In the genomic region with DNA sequence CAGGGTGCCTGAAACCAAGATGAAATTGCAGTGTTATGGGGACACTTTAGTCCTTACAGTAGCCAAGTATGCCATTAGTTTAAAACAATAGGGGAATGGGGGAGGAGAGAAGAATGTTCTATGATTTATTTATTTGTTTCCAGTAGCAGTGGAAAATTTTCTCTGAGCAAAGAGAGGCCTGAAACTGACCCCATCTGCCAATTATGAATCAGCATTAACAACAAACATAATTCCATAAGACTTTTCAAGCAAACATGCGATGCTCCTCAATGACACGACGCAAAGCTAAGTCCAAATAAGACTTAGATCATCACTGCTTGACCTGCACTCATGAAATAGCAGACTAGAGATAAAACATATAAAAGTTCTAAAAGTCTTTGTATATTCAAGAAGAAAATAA, we compare ENCODE assay signal across 1 cellular context.
A peak's percentile ranks its signal among the peaks of the same experiment; 100 is the strongest.
TF ChIP-seq lines count a peak whose summit lies in the region.

No MANE protein-coding gene starts in this region.

TF ChIP-seq in HCT116, 20 proteins besides CTCF, POLR2A, EP300 and RAD21:
- TF ChIP-seq FOSL1 (IDR thresholded peaks at IDR 0.05; ENCODE audit: low read depth): no peak
- TF ChIP-seq ATF3 (IDR thresholded peaks at IDR 0.05): no peak
- TF ChIP-seq JUND (IDR thresholded peaks at IDR 0.05): 0 out of 2 replicates have a peak, but pooled peaks have one; percentile 11
- TF ChIP-seq SIN3A (IDR thresholded peaks at IDR 0.05; ENCODE audit: low read depth): no peak
